Comparison of ENCODE assay signal across 21 cellular contexts in genomic region chr10:69860290-69860689, GRCh38. TPM values are rescaled to one million over a fixed set of nuclear protein-coding genes. Genes with fewer than 3 reads are reported as not detected.
"Had no signal": no experiment of that assay in that cellular context is flagged by ENCODE, and none has a peak within 500 bp of the region (broad histone marks: within the 10 kb centered on the region; RNA-seq: fewer than 3 reads in every experiment).

No MANE protein-coding gene starts in this region.

- H3K36me3 ChIP-seq: lower lobe of right lung, stomach, suprapubic skin, transverse colon, uterus had no signal

- H3K4me3 ChIP-seq: lower lobe of right lung, stomach, suprapubic skin, transverse colon, uterus had no signal

- H3K9me3 ChIP-seq: lower lobe of right lung, stomach, suprapubic skin, transverse colon, uterus had no signal

- H3K9me3 Mint-ChIP-seq: activated T-helper 17 cell treated with anti-CD3 and anti-CD28 coated beads, Interleukin-2, amount 50 U/mL, for 72 hours; naive B cell; neural crest cell; stimulated activated effector memory CD8-positive, alpha-beta T cell treated with anti-CD3 and anti-CD28 coated beads, Interleukin-12 subunit alpha, Interleukin-12 subunit beta, amount 100 ng/mL, for 72 hours had no signal

- H3K27me3 ChIP-seq: foreskin keratinocyte, stomach, suprapubic skin, transverse colon, uterus had no signal

- H3K4me1 Mint-ChIP-seq: activated T-helper 17 cell treated with anti-CD3 and anti-CD28 coated beads, Interleukin-2, amount 50 U/mL, for 72 hours; naive B cell had no signal

- H3K36me3 Mint-ChIP-seq: brain; naive B cell; stimulated activated effector memory CD8-positive, alpha-beta T cell treated with anti-CD3 and anti-CD28 coated beads, Interleukin-12 subunit alpha, Interleukin-12 subunit beta, amount 100 ng/mL, for 72 hours had no signal

- H3K27ac Mint-ChIP-seq: activated T-helper 17 cell treated with anti-CD3 and anti-CD28 coated beads, Interleukin-2, amount 50 U/mL, for 72 hours; naive B cell; stimulated activated effector memory CD8-positive, alpha-beta T cell treated with anti-CD3 and anti-CD28 coated beads, Interleukin-12 subunit alpha, Interleukin-12 subunit beta, amount 100 ng/mL, for 72 hours had no signal

- H3K4me1 ChIP-seq: uterus had no signal

- ATAC-seq: activated T-helper 17 cell treated with anti-CD3 and anti-CD28 coated beads, Interleukin-2, amount 50 U/mL, for 72 hours; foreskin keratinocyte; stimulated activated effector memory CD8-positive, alpha-beta T cell treated with anti-CD3 and anti-CD28 coated beads, Interleukin-12 subunit alpha, Interleukin-12 subunit beta, amount 100 ng/mL, for 72 hours had no signal

- H3K27ac ChIP-seq: foreskin keratinocyte, lower lobe of right lung, stomach, suprapubic skin, transverse colon, uterus had no signal

- H3K4me3 Mint-ChIP-seq: activated T-helper 17 cell treated with anti-CD3 and anti-CD28 coated beads, Interleukin-2, amount 50 U/mL, for 72 hours; brain; naive B cell; neural crest cell; stimulated activated effector memory CD8-positive, alpha-beta T cell treated with anti-CD3 and anti-CD28 coated beads, Interleukin-12 subunit alpha, Interleukin-12 subunit beta, amount 100 ng/mL, for 72 hours had no signal

- DNase-seq: activated CD4-positive, alpha-beta T cell treated with anti-CD3 and anti-CD28 coated beads for 1 hour; activated naive CD4-positive, alpha-beta T cell; activated T-cell treated with anti-CD3 and anti-CD28 coated beads, Interleukin-2, amount 50 U/mL, for 1 hour; aorta; central memory CD4-positive, alpha-beta T cell; effector memory CD4-positive, alpha-beta T cell; foreskin keratinocyte; kidney; lower lobe of right lung; naive B cell; stimulated activated CD4-positive, alpha-beta T cell treated with anti-CD3 and anti-CD28 coated beads, Interleukin-2, amount 100 ng/mL, for 24 hours; stomach; T-helper 1 cell; transverse colon; uterus had no signal

RNA-seq across cellular contexts. Expression of gene COL13A1, which starts 58.6 kb away (rescaled TPM):
- total RNA-seq: activated T-helper 17 cell treated with anti-CD3 and anti-CD28 coated beads, Interleukin-2, amount 50 U/mL, for 72 hours; mesenteric fat pad had no signal
